ENCODE assay signal across 8 cellular contexts in genomic region chr13:24922390-24923304, GRCh38.
DNase-seq lines count a peak whose midpoint lies in the region; ATAC-seq and TF ChIP-seq lines count a peak whose summit lies in the region.

No MANE protein-coding gene starts in this region.

- H3K4me3 ChIP-seq in Peyer's patch (peak overlapping the region; percentile 82 to 92 (median 90)), esophagus squamous epithelium (peak overlapping the region; percentile 68 to 95 (median 77))

- H3K36me3 ChIP-seq in Peyer's patch: no peaks in the 10 kb centered on the region
- H3K36me3 ChIP-seq in esophagus squamous epithelium: no peaks in the 10 kb centered on the region

- H3K27me3 ChIP-seq in Peyer's patch (no peaks in the 10 kb centered on the region), esophagus squamous epithelium (no peaks in the 10 kb centered on the region)

- no peaks in the 10 kb centered on the region for H3K9me3 ChIP-seq in Peyer's patch
- H3K9me3 ChIP-seq in esophagus squamous epithelium: no peaks in the 10 kb centered on the region

- peak overlapping the region; percentile 77 to 90 (median 83) for H3K27ac ChIP-seq in Peyer's patch
- peak overlapping the region; percentile 89 to 95 (median 92) for H3K27ac ChIP-seq in esophagus squamous epithelium

- peaks cover 0 to 15% (median 3%) of the 10 kb centered on the region in 4 donors for H3K4me1 ChIP-seq in Peyer's patch
- H3K4me1 ChIP-seq in esophagus squamous epithelium: peaks cover 4 to 18% (median 5%) of the 10 kb centered on the region in 3 donors

- peak; percentile 88 for ATAC-seq in GM21737 (IDR thresholded peaks at IDR 0.05; ENCODE audit: unreplicated experiment)

- intact Hi-C loops in esophagus squamous epithelium (cut with DNase I): no loop called here

- 0% methylated on average over 15 to 25 of the region's 86 CpGs for WGBS in esophagus squamous epithelium, 2 donors

- TF ChIP-seq POLR2A in Peyer's patch (IDR thresholded peaks at IDR 0.05) (peak; percentile 65 to 74), esophagus squamous epithelium (IDR thresholded peaks at IDR 0.05) (peak in 2 of 4 donors; percentile 41 to 73)

- DNase-seq in DMS79 treated with DMSO at 0.1 percent for 48 hours (lab: John Stamatoyannopoulos, UW) (peak; percentile 71), KG1 (lab: John Stamatoyannopoulos, UW) (peak; percentile 94), Peyer's patch (peak; percentile 96 to 99 (median 98)), activated T-helper 1 cell treated with Interleukin-2 at 50 U/mL for 16 hours (ENCODE audit: low read depth) (peak; percentile 87), esophagus squamous epithelium (lab: John Stamatoyannopoulos, UW) (peak; percentile 93), myocyte (ENCODE audit: low read depth) (peak; percentile 98)
- peak; percentile 87 to 92 for DNase-seq in stimulated activated CD8-positive, alpha-beta memory T cell treated with anti-CD3 and anti-CD28 coated beads, Interleukin-7, amount 100 ng/mL, for 4 hours (ENCODE audit: low read depth in 2 of 2)

- TF ChIP-seq CTCF in Peyer's patch (IDR thresholded peaks at IDR 0.05) (peak in 4 of 6 experiments; percentile 12 to 39 (median 30)), esophagus squamous epithelium (IDR thresholded peaks at IDR 0.05) (peak in 2 of 6 experiments; percentile 16 to 33)

Comparison
In these comparisons a context has a peak if more than half of its experiments do, and no peak if none do; other contexts are left out.
1. Peak in every context shown above with its lines: DNase-seq, ATAC-seq, H3K4me3 ChIP-seq and H3K27ac ChIP-seq.